In the genomic region with DNA sequence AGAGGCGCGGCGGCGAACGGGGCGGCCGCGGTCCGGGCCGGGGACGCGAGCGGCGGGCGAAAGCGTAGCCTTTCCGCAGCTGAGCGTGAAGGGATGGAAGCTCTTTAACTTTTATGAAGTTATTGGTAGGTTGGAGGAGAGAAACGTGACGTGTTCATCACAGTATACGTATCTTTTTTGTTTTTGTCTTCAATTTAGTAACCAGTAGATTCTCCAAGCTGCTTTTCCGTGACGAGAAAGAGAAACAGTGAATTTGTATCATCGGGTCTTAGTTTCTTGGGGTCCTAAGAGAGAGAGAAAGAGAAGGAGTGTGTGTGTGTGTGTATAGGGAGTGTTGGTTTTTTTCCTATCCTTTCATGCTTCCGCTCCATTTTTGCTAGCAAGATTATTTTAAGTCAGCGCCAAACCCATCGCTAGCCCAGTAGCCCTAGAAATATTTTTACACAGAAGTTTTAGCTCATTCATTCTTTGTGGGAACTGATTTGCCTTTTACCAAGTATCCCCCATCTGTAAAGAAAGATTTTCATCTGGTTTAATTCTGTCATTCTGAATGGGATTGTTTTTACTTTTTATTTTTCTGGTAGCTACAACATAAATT, we compare ENCODE assay signal across 7 cellular contexts. TPM values are rescaled to one million over a fixed set of nuclear protein-coding genes. Genes with fewer than 3 reads are reported as not detected.
DNase-seq lines count a peak whose midpoint lies in the region; ATAC-seq and TF ChIP-seq lines count a peak whose summit lies in the region.

No MANE protein-coding gene starts in this region.

- no TSS peak for BruUV-seq in HCT116 (replicated peaks; lab: Mats Ljungman, UMichigan)

- H3K9me3 ChIP-seq in HCT116 (ENCODE audit: control insufficient read depth in 1 of 2, insufficient read depth in 1 of 2, low read depth in 1 of 2, low read length in 2 of 2), result peaks cover 5 to 7% of the 10 kb centered on the region in 2 experiments; a peak in 2 of 4 replicates
- no peaks in the 10 kb centered on the region for H3K9me3 ChIP-seq in right cardiac atrium (ENCODE audit: control insufficient read depth, low read length)

- no peaks in the 10 kb centered on the region for H3K27me3 Mint-ChIP-seq in T-helper 2 cell treated with Interferon-gamma antibody and Interleukin-4, amounts not matched to agents 5 μg/mL and 100 μg/mL, for 36 hours (ENCODE audit: low read depth)
- no peaks in the 10 kb centered on the region for H3K27me3 Mint-ChIP-seq in stimulated activated memory B cell treated with anti-CD40 and anti-IgM and Interleukin-4, amounts not matched to agents 10 μg/mL and 1 μg/mL and 100 μg/mL, for 72 hours

- peak overlapping the region; percentile 88 for H3K27ac ChIP-seq in HCT116 (ENCODE audit: low read depth, low read length)
- H3K27ac ChIP-seq in right cardiac atrium (ENCODE audit: low read length), result no peak overlapping the region

- peaks cover 36% of the 10 kb centered on the region for H3K4me1 Mint-ChIP-seq in T-helper 2 cell treated with Interferon-gamma antibody and Interleukin-4, amounts not matched to agents 5 μg/mL and 100 μg/mL, for 36 hours (ENCODE audit: low read depth)
- peaks cover 70% of the 10 kb centered on the region for H3K4me1 Mint-ChIP-seq in stimulated activated memory B cell treated with anti-CD40 and anti-IgM and Interleukin-4, amounts not matched to agents 10 μg/mL and 1 μg/mL and 100 μg/mL, for 72 hours

- peak overlapping the region; percentile 98 for H3K4me3 Mint-ChIP-seq in T-helper 2 cell treated with Interferon-gamma antibody and Interleukin-4, amounts not matched to agents 5 μg/mL and 100 μg/mL, for 36 hours
- H3K4me3 Mint-ChIP-seq in stimulated activated memory B cell treated with anti-CD40 and anti-IgM and Interleukin-4, amounts not matched to agents 10 μg/mL and 1 μg/mL and 100 μg/mL, for 72 hours, result peak overlapping the region; percentile 90

- H3K9me2 ChIP-seq in HCT116 (ENCODE audit: insufficient read depth), result no peaks in the 10 kb centered on the region

- peaks cover 7 to 24% of the 10 kb centered on the region in 2 experiments; a peak in 3 of 4 replicates for H3K4me1 ChIP-seq in HCT116 (ENCODE audit: control insufficient read depth in 1 of 2, insufficient read depth in 2 of 2, low read length in 2 of 2)
- H3K4me1 ChIP-seq in right cardiac atrium (ENCODE audit: control insufficient read depth, insufficient read depth, low read length), result peaks cover 2% of the 10 kb centered on the region

- peaks cover 88% of the 10 kb centered on the region for H3K79me2 ChIP-seq in HCT116 (ENCODE audit: insufficient read depth, low read length)

- H3K27me3 ChIP-seq in HCT116 (ENCODE audit: insufficient read depth, low read length) (no peaks in the 10 kb centered on the region), right cardiac atrium (ENCODE audit: control insufficient read depth, insufficient read depth) (no peaks in the 10 kb centered on the region)

- peak overlapping the region; percentile 93 for H3K27ac Mint-ChIP-seq in T-helper 2 cell treated with Interferon-gamma antibody and Interleukin-4, amounts not matched to agents 5 μg/mL and 100 μg/mL, for 36 hours
- peak overlapping the region; percentile 93 for H3K27ac Mint-ChIP-seq in stimulated activated memory B cell treated with anti-CD40 and anti-IgM and Interleukin-4, amounts not matched to agents 10 μg/mL and 1 μg/mL and 100 μg/mL, for 72 hours

- peak overlapping the region; percentile 91 for H3K4me2 ChIP-seq in HCT116 (ENCODE audit: low read length)

- intact Hi-C loops in HCT116 (cut with micrococcal nuclease), result loop anchor here (5.0 kb wide), 3 partner anchors 81 to 281 kb away; partner anchors contain the start of genes BOK, FARP2 and STK25
- intact Hi-C loops in right cardiac atrium (cut with DNase I), result loop anchor here in 2 of 4 donors (10.0 kb wide), 1 partner anchor 133 kb away; the partner anchor contains the start of gene STK25 (in 2 of the 2)

- no peaks in the 10 kb centered on the region; the same call in 1 of the 2 replicates for H4K20me1 ChIP-seq in HCT116 (ENCODE audit: insufficient read depth)

- no peak for TF ChIP-seq POLR2A in HCT116 (IDR thresholded peaks at IDR 0.05; ENCODE audit: borderline replicate concordance, extremely low read depth, insufficient read depth, insufficient read length)

- POLR2A ChIA-PET in HCT116 (lab: Charles Lee), result interaction anchor here (1.8 kb wide), 1 partner anchor 10 kb away, joined by 4 read pairs; no protein-coding TSS in a partner anchor

- ATAC-seq in HCT116, result no peak
- ATAC-seq in right cardiac atrium, result no peak
- ATAC-seq in stimulated activated memory B cell treated with anti-CD40 and anti-IgM and Interleukin-4, amounts not matched to agents 10 μg/mL and 1 μg/mL and 100 μg/mL, for 72 hours, result no peak
- no peak for ATAC-seq in left lobe of liver

- H3K36me3 ChIP-seq in HCT116 (ENCODE audit: control insufficient read depth in 1 of 2, insufficient read depth in 2 of 2, low read length in 2 of 2), result peaks cover 3 to 23% of the 10 kb centered on the region in 2 experiments; a peak in 2 of 4 replicates

- H2AFZ ChIP-seq in HCT116 (ENCODE audit: low read depth, low read length, poor library complexity, severe bottlenecking), result no peak overlapping the region

- RAD21 ChIA-PET in HCT116 (lab: Charles Lee; ENCODE audit: low non-redundant PET in 1 of 2, low total read pairs in 2 of 2, uncharacterized antibody in 2 of 2, unreplicated experiment in 2 of 2), result no interaction called here

- CTCF ChIA-PET in HCT116 (lab: Charles Lee), result no interaction called here

- TF ChIP-seq CTCF in HCT116 (IDR thresholded peaks at IDR 0.05 in 2 of 3, conservative IDR thresholded peaks at IDR 0.05 in 1 of 3; ENCODE audit: borderline replicate concordance in 1 of 3, insufficient read depth in 1 of 3, low read depth in 2 of 3, low read length in 2 of 3), result no peak

- H3K9me3 Mint-ChIP-seq in T-helper 2 cell treated with Interferon-gamma antibody and Interleukin-4, amounts not matched to agents 5 μg/mL and 100 μg/mL, for 36 hours, result peaks cover 6% of the 10 kb centered on the region
- H3K9me3 Mint-ChIP-seq in stimulated activated memory B cell treated with anti-CD40 and anti-IgM and Interleukin-4, amounts not matched to agents 10 μg/mL and 1 μg/mL and 100 μg/mL, for 72 hours, result no peaks in the 10 kb centered on the region

- TF ChIP-seq RAD21 in HCT116 (IDR thresholded peaks at IDR 0.05; ENCODE audit: low read depth), result no peak

- no peak for DNase-seq in HCT116 (ENCODE audit: low read depth, low spot score)
- DNase-seq in T-helper 2 cell treated with Interferon-gamma antibody and Interleukin-4, amounts not matched to agents 5 μg/mL and 100 μg/mL, for 36 hours (ENCODE audit: low spot score), result no peak
- no peak for DNase-seq in right cardiac atrium
- no peak for DNase-seq in NCI-H2081 treated with DMSO at 0.1 percent for 48 hours (lab: John Stamatoyannopoulos, UW)
- no peak for DNase-seq in left lobe of liver (ENCODE audit: low spot score)
- DNase-seq in CD1c-positive myeloid dendritic cell (ENCODE audit: extremely low spot score), result no peak

- peak overlapping the region; percentile 91 for H3K9ac ChIP-seq in HCT116 (ENCODE audit: low read length)

- WGBS in right cardiac atrium, result 1% methylated on average over 27 of the region's 27 CpGs

- peaks cover 27% of the 10 kb centered on the region for H3K36me3 Mint-ChIP-seq in T-helper 2 cell treated with Interferon-gamma antibody and Interleukin-4, amounts not matched to agents 5 μg/mL and 100 μg/mL, for 36 hours (ENCODE audit: low read depth)
- H3K36me3 Mint-ChIP-seq in stimulated activated memory B cell treated with anti-CD40 and anti-IgM and Interleukin-4, amounts not matched to agents 10 μg/mL and 1 μg/mL and 100 μg/mL, for 72 hours, result peaks cover 20% of the 10 kb centered on the region

- H3K4me3 ChIP-seq in HCT116 (replicated peaks in 1 of 2; ENCODE audit: low read depth in 1 of 2, low read length in 2 of 2), result peak overlapping the region; percentile 72 to 80
- H3K4me3 ChIP-seq in right cardiac atrium (ENCODE audit: low read length), result peak overlapping the region; percentile 88

TF ChIP-seq in HCT116, 20 proteins besides CTCF, POLR2A, EP300 and RAD21 (continues in another document):
- no peak for TF ChIP-seq SRF (IDR thresholded peaks at IDR 0.05; ENCODE audit: low read depth)
- no peak for TF ChIP-seq EGR1 (IDR thresholded peaks at IDR 0.05; ENCODE audit: low read depth)
- TF ChIP-seq TCF7L2 (IDR thresholded peaks at IDR 0.05; ENCODE audit: borderline replicate concordance, extremely low read depth, insufficient read depth, insufficient read length), result no peak
- no peak for TF ChIP-seq ATF3 (IDR thresholded peaks at IDR 0.05)
- no peak for TF ChIP-seq YY1 (IDR thresholded peaks at IDR 0.05; ENCODE audit: extremely low read depth, insufficient replicate concordance, low read depth, low read length)
- no peak for TF ChIP-seq ZNF274 (IDR thresholded peaks at IDR 0.05; ENCODE audit: low read depth, low read length)
- TF ChIP-seq, protein P1, sequence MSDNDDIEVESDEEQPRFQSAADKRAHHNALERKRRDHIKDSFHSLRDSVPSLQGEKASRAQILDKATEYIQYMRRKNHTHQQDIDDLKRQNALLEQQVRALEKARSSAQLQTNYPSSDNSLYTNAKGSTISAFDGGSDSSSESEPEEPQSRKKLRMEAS (IDR thresholded peaks at IDR 0.05), result no peak
- TF ChIP-seq SIN3A (IDR thresholded peaks at IDR 0.05; ENCODE audit: low read depth), result no peak

RNA-seq across cellular contexts. Expression of gene ATG4B, which starts 0.7 kb away (rescaled TPM):
- total RNA-seq in HCT116 (2021; ENCODE audit: unreplicated experiment), result 87.4 TPM
- 85.0 and 104 TPM in 2 replicates for polyA plus RNA-seq in HCT116 (2012)
- 10 to 100 TPM; 46.5 to 53.8 (median 47.5) TPM for total RNA-seq in right cardiac atrium
- polyA plus RNA-seq in right cardiac atrium, result 40.3 TPM
- total RNA-seq in left lobe of liver, result 41.5 TPM

RNA-seq across cellular contexts. Expression of gene THAP4, which starts 1.2 kb away (rescaled TPM):
- total RNA-seq in HCT116 (2021; ENCODE audit: unreplicated experiment) (71.2 TPM), right cardiac atrium (100 to 1,000 TPM in 1 of 4 donors, 10 to 100 TPM in 3; 74.2 to 103 (median 90.3) TPM), left lobe of liver (29.1 TPM)
- polyA plus RNA-seq in HCT116 (2012), result 99.6 and 107 TPM in 2 replicates
- polyA plus RNA-seq in right cardiac atrium, result 126 TPM

RNA-seq across cellular contexts. Expression of gene DTYMK, which starts 48.5 kb away (rescaled TPM):
- 83.3 TPM for total RNA-seq in HCT116 (2021; ENCODE audit: unreplicated experiment)
- 41.2 and 59.1 TPM in 2 replicates for polyA plus RNA-seq in HCT116 (2012)
- total RNA-seq in right cardiac atrium, result 10 to 100 TPM in 1 of 4 donors, 1 to 10 TPM in 3; 7.3 to 11.4 (median 9.1) TPM
- 10.9 TPM for polyA plus RNA-seq in right cardiac atrium
- 11.5 TPM for total RNA-seq in left lobe of liver
